ENCODE assay signal across 21 cellular contexts in the genomic region with DNA sequence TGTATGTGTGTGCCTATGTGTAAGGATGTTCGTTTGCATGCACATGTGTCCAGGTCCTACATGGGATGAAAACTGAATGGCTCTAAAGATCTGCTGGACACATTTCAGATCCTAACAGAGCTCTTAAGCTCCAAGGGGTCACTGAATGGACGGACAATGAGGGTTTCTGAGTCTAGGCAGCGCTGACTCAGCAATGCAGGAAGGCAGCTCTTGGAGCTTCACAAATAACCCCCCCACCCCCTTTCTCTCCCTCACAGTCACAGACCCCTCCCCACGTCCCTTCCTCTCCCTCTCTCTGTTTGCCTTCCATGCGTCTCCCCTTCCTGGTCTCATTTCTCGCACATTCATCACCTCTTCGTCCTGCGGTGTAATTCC.
DNase-seq lines count a peak whose midpoint lies in the region; ATAC-seq, FAIRE-seq and TF ChIP-seq lines count a peak whose summit lies in the region.
"Had no signal": no experiment of that assay in that cellular context is flagged by ENCODE, and none has a peak within 500 bp of the region (broad histone marks: within the 10 kb centered on the region; RNA-seq: fewer than 3 reads in every experiment).

No MANE protein-coding gene starts in this region.

- WGBS in HepG2 (ENCODE audit: low lambda C conversion rate): 61% methylated on average over 8 of the region's 8 CpGs
- 53% methylated on average over 5 of the region's 8 CpGs for WGBS in right lobe of liver (ENCODE audit: insufficient coverage, low coverage, low lambda C conversion rate, missing lambda C conversion rate)
- 3% methylated on average over 5 of the region's 8 CpGs for WGBS in K562 (ENCODE audit: insufficient coverage, low coverage, missing lambda C conversion rate)
- WGBS in neuronal stem cell (ENCODE audit: extremely low coverage in 2 of 2, insufficient read length in 2 of 2, insufficient replicate concordance in 1 of 2), 2 donors: no CpG with 5 or more reads among the region's 8 CpGs

- TF ChIP-seq POLR2A in HepG2 (IDR thresholded peaks at IDR 0.05; ENCODE audit: insufficient read depth in 1 of 2, low read depth in 2 of 2, low read length in 2 of 2) (no peak), right lobe of liver (IDR thresholded peaks at IDR 0.05) (no peak), K562 (conservative IDR thresholded peaks at IDR 0.05) (no peak)

- CTCF ChIA-PET in HepG2 (lab: Yijun Ruan, JAX; ENCODE audit: low intra/inter-chr PET ratio, low total read pairs) (no interaction called here), K562 (lab: Yijun Ruan, JAX; ENCODE audit: low intra/inter-chr PET ratio) (no interaction called here)

- no peak overlapping the region for H4K8ac ChIP-seq in neuronal stem cell (ENCODE audit: low read depth, low read length)

- H3K79me2 ChIP-seq in HepG2 (ENCODE audit: insufficient read depth, low read length) (no peaks in the 10 kb centered on the region), K562 (ENCODE audit: control insufficient read depth, insufficient read depth, low read length) (no peaks in the 10 kb centered on the region)

- H2BK15ac ChIP-seq in neuronal stem cell (ENCODE audit: low read length): no peak overlapping the region

- no peak for TF ChIP-seq CTCF in HepG2 (CRISPR knock-in tag; IDR thresholded peaks at IDR 0.05)
- TF ChIP-seq CTCF in right lobe of liver (IDR thresholded peaks at IDR 0.05): no peak
- no peak for TF ChIP-seq CTCF in K562 (IDR thresholded peaks at IDR 0.05 in 2 of 3, conservative IDR thresholded peaks at IDR 0.05 in 1 of 3; ENCODE audit: insufficient read depth in 2 of 3, low read depth in 1 of 3, low read length in 3 of 3)

- no peak overlapping the region for H4K91ac ChIP-seq in neuronal stem cell (ENCODE audit: low read depth, low read length, poor library complexity)

- no peak overlapping the region for H3K9ac ChIP-seq in HepG2 (ENCODE audit: insufficient read depth, low read depth, low read length)
- no peak overlapping the region for H3K9ac ChIP-seq in K562 (ENCODE audit: insufficient read depth in 1 of 2, low read depth in 2 of 2, low read length in 2 of 2)
- H3K9ac ChIP-seq in neuronal stem cell (ENCODE audit: low read depth, low read length, poor library complexity): peak overlapping the region; percentile 83
- H3K9ac ChIP-seq: BLaER1 had no signal

- H4K20me1 ChIP-seq in HepG2 (ENCODE audit: insufficient read depth, low read length): no peaks in the 10 kb centered on the region
- H4K20me1 ChIP-seq in K562 (replicated peaks; ENCODE audit: control insufficient read depth, insufficient read depth, low read length): peaks cover 4% of the 10 kb centered on the region
- H4K20me1 ChIP-seq: BLaER1 had no signal

- H2AFZ ChIP-seq in HepG2 (ENCODE audit: low read length) (no peak overlapping the region), K562 (ENCODE audit: low read depth, low read length) (no peak overlapping the region), neuronal stem cell (ENCODE audit: low read length) (no peak overlapping the region)

- H3K14ac ChIP-seq in neuronal stem cell (ENCODE audit: low read length): no peak overlapping the region

- H3K79me1 ChIP-seq in neuronal stem cell (ENCODE audit: low read depth, low read length): no peaks in the 10 kb centered on the region

- TF ChIP-seq EP300 in HepG2 (IDR thresholded peaks at IDR 0.05; ENCODE audit: low read depth in 2 of 2, low read length in 2 of 2) (no peak), HepG2 (CRISPR knock-in tag; IDR thresholded peaks at IDR 0.05; ENCODE audit: borderline replicate concordance) (no peak), K562 (IDR thresholded peaks at IDR 0.05; ENCODE audit: low read length) (no peak)

- intact Hi-C loops in HepG2 (cut with micrococcal nuclease; ENCODE audit: unreplicated experiment): no loop called here
- intact Hi-C loops in right lobe of liver (cut with DNase I): no loop called here
- intact Hi-C loops in K562 (cut with micrococcal nuclease): no loop called here

- no peak overlapping the region for H3K23ac ChIP-seq in neuronal stem cell (ENCODE audit: low read depth, low read length, poor library complexity)

- no peak overlapping the region for H2BK5ac ChIP-seq in neuronal stem cell (ENCODE audit: low read length)

- H3K4me3 ChIP-seq in HepG2 (replicated peaks in 1 of 3; ENCODE audit: insufficient read depth in 1 of 3, low read depth in 2 of 3, low read length in 3 of 3): no peak overlapping the region
- H3K4me3 ChIP-seq in right lobe of liver: no peak overlapping the region
- H3K4me3 ChIP-seq in K562: no peak overlapping the region
- peak overlapping the region in 1 of 2 donors; percentile 43 for H3K4me3 ChIP-seq in neuronal stem cell (ENCODE audit: low read length in 2 of 2)
- H3K4me3 ChIP-seq: BLaER1 had no signal

- TF ChIP-seq RAD21 in HepG2 (CRISPR knock-in tag; IDR thresholded peaks at IDR 0.05): no peak
- no peak for TF ChIP-seq RAD21 in K562 (CRISPR knock-in tag; conservative IDR thresholded peaks at IDR 0.05 in 1 of 2, IDR thresholded peaks at IDR 0.05 in 1 of 2)

- H3K27ac ChIP-seq in HepG2 (ENCODE audit: extremely low read length, insufficient read depth, low read length) (no peak overlapping the region), right lobe of liver (no peak overlapping the region), K562 (ENCODE audit: extremely low read depth, low read depth, low read length) (no peak overlapping the region), neuronal stem cell (replicated peaks; ENCODE audit: low read length) (no peak overlapping the region)
- H3K27ac ChIP-seq: 22Rv1, BLaER1 had no signal

- POLR2A ChIA-PET in HepG2 (lab: Yijun Ruan, JAX): no interaction called here
- POLR2A ChIA-PET in K562 (lab: Yijun Ruan, JAX): no interaction called here

- H3K27me3 ChIP-seq in HepG2 (ENCODE audit: control insufficient read depth in 1 of 2, insufficient read depth in 2 of 2, low read length in 2 of 2) (peaks cover 9 to 76% of the 10 kb centered on the region in 2 experiments; a peak in 4 of 5 replicates), right lobe of liver (no peaks in the 10 kb centered on the region), K562 (ENCODE audit: control insufficient read depth in 2 of 2, insufficient read depth in 2 of 2, low read length in 2 of 2) (peaks cover 3 to 68% of the 10 kb centered on the region in 2 experiments; a peak in 3 of 5 replicates), neuronal stem cell (ENCODE audit: control insufficient read depth in 3 of 3, insufficient read depth in 3 of 3, low read depth in 1 of 3, low read length in 3 of 3) (peaks cover 0 to 25% (median 0%) of the 10 kb centered on the region in 3 experiments)
- H3K27me3 ChIP-seq: BLaER1 had no signal

- ATAC-seq in HepG2 (no peak), right lobe of liver (no peak), K562 (no peak), HG02798 (IDR thresholded peaks at IDR 0.05; ENCODE audit: poor library complexity, unreplicated experiment) (no peak), HG03457 (IDR thresholded peaks at IDR 0.05; ENCODE audit: unreplicated experiment) (no peak)
- ATAC-seq: HCT116 had no signal

- H3K4me2 ChIP-seq in HepG2 (ENCODE audit: low read depth, low read length) (no peak overlapping the region), K562 (ENCODE audit: insufficient read depth, low read length) (no peak overlapping the region), neuronal stem cell (ENCODE audit: insufficient read depth, low read length, poor library complexity, severe bottlenecking) (no peak overlapping the region)

- DNase-seq in HepG2 (ENCODE audit: low spot score) (no peak), right lobe of liver (no peak), K562 (ENCODE audit: extremely low read depth in 1 of 4, low spot score in 3 of 4) (no peak), neuronal stem cell (ENCODE audit: low spot score) (no peak), GDM1 (lab: John Stamatoyannopoulos, UW) (no peak), SKM-1 (lab: John Stamatoyannopoulos, UW; ENCODE audit: unreplicated experiment) (no peak)
- DNase-seq: Caco-2; CD8-positive, alpha-beta memory T cell; HFFc6; Karpas-422; KBM-7 had no signal

- FAIRE-seq in HepG2 (lab: Jason Lieb, UNC) (no peak), K562 (lab: Jason Lieb, UNC) (no peak)
- FAIRE-seq: D721Med, G401.6, GM12892, GM18507, H54 had no signal

- H3K4me1 ChIP-seq in HepG2 (ENCODE audit: insufficient read depth, low read length) (no peaks in the 10 kb centered on the region), right lobe of liver (no peaks in the 10 kb centered on the region), K562 (replicated peaks in 1 of 2; ENCODE audit: control insufficient read depth in 2 of 2, insufficient read depth in 2 of 2, low read length in 2 of 2) (no peaks in the 10 kb centered on the region), neuronal stem cell (ENCODE audit: control insufficient read depth in 2 of 2, insufficient read depth in 1 of 2, low read depth in 1 of 2, low read length in 2 of 2) (peaks cover 5 to 35% of the 10 kb centered on the region in 2 donors)

- H3K9me3 ChIP-seq in HepG2 (ENCODE audit: low read length) (no peaks in the 10 kb centered on the region), right lobe of liver (no peaks in the 10 kb centered on the region), K562 (replicated peaks; ENCODE audit: control insufficient read depth, insufficient read depth, low read depth, low read length) (no peaks in the 10 kb centered on the region), neuronal stem cell (replicated peaks in 1 of 2; ENCODE audit: control insufficient read depth in 2 of 2, insufficient read depth in 1 of 2, low read depth in 1 of 2, low read length in 2 of 2) (no peaks in the 10 kb centered on the region)
- H3K9me3 ChIP-seq: BLaER1, Caco-2 had no signal

- H2BK12ac ChIP-seq in neuronal stem cell (ENCODE audit: low read length): peak overlapping the region; percentile 31

- H3K18ac ChIP-seq in neuronal stem cell (ENCODE audit: low read length): peak overlapping the region; percentile 60

- H3K4ac ChIP-seq in neuronal stem cell (ENCODE audit: low read length): no peak overlapping the region

- H3K36me3 ChIP-seq in HepG2 (replicated peaks in 1 of 2; ENCODE audit: control insufficient read depth in 1 of 2, insufficient read depth in 2 of 2, low read length in 2 of 2) (no peaks in the 10 kb centered on the region), right lobe of liver (no peaks in the 10 kb centered on the region), K562 (ENCODE audit: control insufficient read depth, insufficient read depth, low read length) (no peaks in the 10 kb centered on the region), neuronal stem cell (replicated peaks in 1 of 2; ENCODE audit: control insufficient read depth in 2 of 2, insufficient read depth in 2 of 2, low read length in 2 of 2) (no peaks in the 10 kb centered on the region)
- H3K36me3 ChIP-seq: BLaER1 had no signal

- no TSS peak for BruUV-seq in HepG2 (replicated peaks; lab: Mats Ljungman, UMichigan)
- BruUV-seq in K562 (replicated peaks; lab: Mats Ljungman, UMichigan): no TSS peak

- in situ Hi-C loops in HepG2 (cut with HindIII; ENCODE audit: extremely low pct_ligation_motif_present, low pct_unique_long_range_greater_than_20kb) (no loop called here), K562 (cut with MboI) (no loop called here)

- H3K9me1 ChIP-seq in K562 (ENCODE audit: control insufficient read depth, insufficient read depth, low read length): no peaks in the 10 kb centered on the region

- no peak overlapping the region for H2AK5ac ChIP-seq in neuronal stem cell (ENCODE audit: low read depth, low read length)

- H2BK120ac ChIP-seq in neuronal stem cell (ENCODE audit: low read depth, low read length): no peak overlapping the region

TF ChIP-seq in K562, 482 proteins besides CTCF, POLR2A, EP300 and RAD21 (continues in another document):
- 0 out of 2 replicates have a peak, but pooled peaks have one; percentile 21 for TF ChIP-seq ZNF316 (IDR thresholded peaks at IDR 0.05)

Comparison
In these comparisons a context has a peak if more than half of its experiments do, and no peak if none do; other contexts are left out.
1. Of the 241 proteins assayed by ChIP-seq in both HepG2 and K562: peak only in HepG2: MAFF and MAFK; only in K562: MAFG; in both: none; in neither: 238.